21 cellular contexts compared by ENCODE assay signal in the genomic region with DNA sequence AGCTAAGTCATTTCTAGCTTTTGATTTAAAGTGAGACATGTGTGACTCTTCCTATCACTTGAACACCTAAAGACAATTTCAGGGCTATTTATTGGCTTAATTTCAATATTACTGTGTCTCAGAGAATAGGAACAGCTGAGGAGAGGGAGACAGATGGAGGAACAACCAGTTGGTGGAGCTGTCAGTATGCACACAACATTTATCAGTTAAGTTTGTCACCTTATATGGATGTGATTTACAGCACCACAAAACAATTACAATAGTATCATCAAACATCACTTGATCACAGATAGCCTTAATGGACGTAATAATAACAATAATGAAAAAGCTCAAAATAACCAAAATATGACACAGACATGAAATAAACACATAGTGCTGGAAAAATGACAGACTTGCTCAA.
DNase-seq lines count a peak whose midpoint lies in the region; ATAC-seq, FAIRE-seq and TF ChIP-seq lines count a peak whose summit lies in the region.
"Had no signal": no experiment of that assay in that cellular context is flagged by ENCODE, and none has a peak within 500 bp of the region (broad histone marks: within the 10 kb centered on the region; RNA-seq: fewer than 3 reads in every experiment).

No MANE protein-coding gene starts in this region.

- H3K27ac ChIP-seq in HCT116 (ENCODE audit: low read depth, low read length) (no peak overlapping the region), GM12878 (ENCODE audit: control insufficient read depth, insufficient read depth) (no peak overlapping the region)

- H3K9ac ChIP-seq in HCT116 (ENCODE audit: low read length) (no peak overlapping the region), GM12878 (ENCODE audit: control insufficient read depth, insufficient read depth, low read length) (no peak overlapping the region)

- TF ChIP-seq CTCF in HCT116 (IDR thresholded peaks at IDR 0.05 in 2 of 3, conservative IDR thresholded peaks at IDR 0.05 in 1 of 3; ENCODE audit: borderline replicate concordance in 1 of 3, insufficient read depth in 1 of 3, low read depth in 2 of 3, low read length in 2 of 3) (peak; percentile 8 to 16 (median 15); a peak in 1 of 6 replicates), GM12878 (IDR thresholded peaks at IDR 0.05 in 2 of 3, conservative IDR thresholded peaks at IDR 0.05 in 1 of 3; ENCODE audit: control insufficient read depth in 2 of 3, extremely low read depth in 1 of 3, insufficient read depth in 1 of 3, low read depth in 3 of 3, low read length in 3 of 3) (no peak), lower leg skin (IDR thresholded peaks at IDR 0.05) (no peak)

- POLR2A ChIA-PET in HCT116 (lab: Charles Lee): no interaction called here
- POLR2A ChIA-PET in GM12878 (lab: Charles Lee): no interaction called here

- no peak for TF ChIP-seq EP300 in GM12878 (IDR thresholded peaks at IDR 0.05; ENCODE audit: borderline replicate concordance in 1 of 2, control insufficient read depth in 1 of 2, low read depth in 2 of 2, low read length in 2 of 2)

- RAD21 ChIA-PET in HCT116 (lab: Charles Lee; ENCODE audit: low non-redundant PET in 1 of 2, low total read pairs in 2 of 2, uncharacterized antibody in 2 of 2, unreplicated experiment in 2 of 2): no interaction called here
- RAD21 ChIA-PET in GM12878 (lab: Charles Lee; ENCODE audit: unreplicated experiment): no interaction called here

- H3K9me3 ChIP-seq in HCT116 (ENCODE audit: control insufficient read depth in 1 of 2, insufficient read depth in 1 of 2, low read depth in 1 of 2, low read length in 2 of 2) (no peaks in the 10 kb centered on the region), GM12878 (replicated peaks; ENCODE audit: control insufficient read depth, insufficient read depth, low read length) (no peaks in the 10 kb centered on the region)
- H3K9me3 ChIP-seq: BE2C had no signal

- no peak for FAIRE-seq in GM12878 (lab: Jason Lieb, UNC)
- FAIRE-seq: A204.1, HTR-8/SVneo, K562 had no signal

- H3K36me3 ChIP-seq in HCT116 (ENCODE audit: control insufficient read depth in 1 of 2, insufficient read depth in 2 of 2, low read length in 2 of 2): no peaks in the 10 kb centered on the region
- H3K36me3 ChIP-seq in GM12878 (ENCODE audit: control insufficient read depth in 2 of 2, insufficient read depth in 2 of 2, low read length in 1 of 2): no peaks in the 10 kb centered on the region
- H3K36me3 ChIP-seq: BE2C had no signal

- TF ChIP-seq POLR2A in HCT116 (IDR thresholded peaks at IDR 0.05; ENCODE audit: borderline replicate concordance, extremely low read depth, insufficient read depth, insufficient read length) (no peak), GM12878 (IDR thresholded peaks at IDR 0.05; ENCODE audit: low read depth, low read length) (no peak), lower leg skin (IDR thresholded peaks at IDR 0.05) (no peak)

- ATAC-seq in HCT116: peak; percentile 54; the same call in 1 of the 2 replicates
- ATAC-seq in GM12878: peak; percentile 38; the same call in 2 of the 3 replicates
- ATAC-seq in HG03378 (IDR thresholded peaks at IDR 0.05; ENCODE audit: unreplicated experiment): no peak
- ATAC-seq in GM19395 (IDR thresholded peaks at IDR 0.05; ENCODE audit: unreplicated experiment): no peak
- ATAC-seq: K562 had no signal

- in situ Hi-C loops in GM12878 (cut with MboI): no loop called here

- H3K4me3 ChIP-seq in HCT116 (replicated peaks in 1 of 2; ENCODE audit: low read depth in 1 of 2, low read length in 2 of 2): no peak overlapping the region
- H3K4me3 ChIP-seq in GM12878: no peak overlapping the region
- no peak overlapping the region for H3K4me3 ChIP-seq in lower leg skin (ENCODE audit: low read depth, poor library complexity, severe bottlenecking)
- H3K4me3 ChIP-seq: K562 had no signal

- DNase-seq in DMS 273 treated with DMSO at 0.1 percent for 48 hours (lab: John Stamatoyannopoulos, UW): peak; percentile 76
- no peak for DNase-seq in HCT116 (ENCODE audit: low read depth, low spot score)
- DNase-seq in GM12878 (ENCODE audit: low read depth, low spot score): no peak
- DNase-seq in lower leg skin (ENCODE audit: low spot score in 2 of 2): no peak
- DNase-seq: ACHN; BE2C; C1 segment of cervical spinal cord; CD4-positive, CD25-positive, alpha-beta regulatory T cell; CD8-positive, alpha-beta memory T cell; COR-L47; DMS153; DMS79; GDM1; HCEC 1CT; HFFc6; IMR-90 had no signal

- CTCF ChIA-PET in HCT116 (lab: Charles Lee): no interaction called here
- CTCF ChIA-PET in GM12878 (lab: Yijun Ruan, JAX): interaction anchor here (1.1 to 1.2 kb wide), 3 partner anchors 24 to 113 kb away, joined by 3 to 4 read pairs (median 3); no protein-coding TSS in a partner anchor

- intact Hi-C loops in HCT116 (cut with micrococcal nuclease) (no loop called here), GM12878 (cut with micrococcal nuclease; ENCODE audit: unreplicated experiment) (no loop called here), lower leg skin (cut with DNase I; ENCODE audit: low total_unique reads) (no loop called here)

- H3K4me1 ChIP-seq in HCT116 (ENCODE audit: control insufficient read depth in 1 of 2, insufficient read depth in 2 of 2, low read length in 2 of 2) (no peaks in the 10 kb centered on the region), GM12878 (ENCODE audit: control insufficient read depth, insufficient read depth, low read length) (no peaks in the 10 kb centered on the region)
- H3K4me1 ChIP-seq: BE2C had no signal

- BruUV-seq in HCT116 (replicated peaks; lab: Mats Ljungman, UMichigan) (no TSS peak), GM12878 (replicated peaks; lab: Mats Ljungman, UMichigan) (no TSS peak)

- no peaks in the 10 kb centered on the region for H3K9me2 ChIP-seq in HCT116 (ENCODE audit: insufficient read depth)

- SMC1A ChIA-PET in GM12878 (lab: Charles Lee; ENCODE audit: uncharacterized antibody, unreplicated experiment): interaction anchor here (1.0 to 1.5 kb wide), 4 partner anchors 10 to 992 kb away, joined by 3 to 4 read pairs (median 4); no protein-coding TSS in a partner anchor

- H3K4me2 ChIP-seq in HCT116 (ENCODE audit: low read length) (no peak overlapping the region), GM12878 (ENCODE audit: control insufficient read depth, insufficient read depth) (no peak overlapping the region)

- WGBS in GM12878 (ENCODE audit: insufficient coverage, insufficient replicate concordance, low lambda C conversion rate, missing lambda C conversion rate): 0% methylated on average over 1 of the region's 1 CpG
- 63 to 64% methylated on average over 1 of the region's 1 CpG for WGBS in lower leg skin, 2 donors

- peak; percentile 56 for TF ChIP-seq RAD21 in HCT116 (IDR thresholded peaks at IDR 0.05; ENCODE audit: low read depth)
- TF ChIP-seq RAD21 in GM12878 (IDR thresholded peaks at IDR 0.05; ENCODE audit: insufficient read depth, low read depth, low read length): no peak

- H2AFZ ChIP-seq in HCT116 (ENCODE audit: low read depth, low read length, poor library complexity, severe bottlenecking) (no peak overlapping the region), GM12878 (ENCODE audit: control insufficient read depth, low read depth, low read length) (no peak overlapping the region)

- H3K27me3 ChIP-seq in HCT116 (ENCODE audit: insufficient read depth, low read length) (no peaks in the 10 kb centered on the region), GM12878 (replicated peaks in 1 of 2; ENCODE audit: control insufficient read depth in 2 of 2, insufficient read depth in 2 of 2, low read length in 1 of 2) (no peaks in the 10 kb centered on the region)
- H3K27me3 ChIP-seq: BE2C had no signal

- H4K20me1 ChIP-seq in HCT116 (ENCODE audit: insufficient read depth): no peaks in the 10 kb centered on the region
- no peaks in the 10 kb centered on the region for H4K20me1 ChIP-seq in GM12878 (ENCODE audit: control insufficient read depth, insufficient read depth)

- no peaks in the 10 kb centered on the region for H3K79me2 ChIP-seq in HCT116 (ENCODE audit: insufficient read depth, low read length)
- H3K79me2 ChIP-seq in GM12878 (ENCODE audit: control insufficient read depth, insufficient read depth, low read length): no peaks in the 10 kb centered on the region

TF ChIP-seq in HCT116, 20 proteins besides CTCF, POLR2A, EP300 and RAD21:
- no peak for TF ChIP-seq ELF1 (IDR thresholded peaks at IDR 0.05; ENCODE audit: borderline replicate concordance, low read depth)
- peak; percentile 67 for TF ChIP-seq SRF (IDR thresholded peaks at IDR 0.05; ENCODE audit: low read depth)
TF ChIP-seq in HCT116: peak in this region for 1.

TF ChIP-seq in GM12878, 131 proteins besides CTCF, POLR2A, EP300 and RAD21:
- no peak for TF ChIP-seq TCF12 (IDR thresholded peaks at IDR 0.05; ENCODE audit: low read depth, low read length)
- TF ChIP-seq ZNF384 (IDR thresholded peaks at IDR 0.05; ENCODE audit: borderline replicate concordance, low read depth, low read length): no peak
- no peak for TF ChIP-seq CHD2 (IDR thresholded peaks at IDR 0.05; ENCODE audit: borderline replicate concordance, low read depth, low read length)
- TF ChIP-seq FOS (IDR thresholded peaks at IDR 0.05; ENCODE audit: borderline replicate concordance, extremely low read depth, insufficient read length): no peak
- no peak for TF ChIP-seq KDM1A (IDR thresholded peaks at IDR 0.05; ENCODE audit: borderline replicate concordance)
- no peak for TF ChIP-seq STAT1 (conservative IDR thresholded peaks at IDR 0.05)

Comparison
In these comparisons a context has a peak if more than half of its experiments do, and no peak if none do; other contexts are left out.
1. ATAC-seq: peak in HCT116 (single experiment) and GM12878 (single experiment); none in HG03378 (single experiment) and GM19395 (single experiment).
2. CTCF ChIP-seq: peak in HCT116 (3 of 3); none in GM12878 (0 of 3) and lower leg skin (0 of 3).